34 cellular contexts compared by ENCODE assay signal in the genomic region with DNA sequence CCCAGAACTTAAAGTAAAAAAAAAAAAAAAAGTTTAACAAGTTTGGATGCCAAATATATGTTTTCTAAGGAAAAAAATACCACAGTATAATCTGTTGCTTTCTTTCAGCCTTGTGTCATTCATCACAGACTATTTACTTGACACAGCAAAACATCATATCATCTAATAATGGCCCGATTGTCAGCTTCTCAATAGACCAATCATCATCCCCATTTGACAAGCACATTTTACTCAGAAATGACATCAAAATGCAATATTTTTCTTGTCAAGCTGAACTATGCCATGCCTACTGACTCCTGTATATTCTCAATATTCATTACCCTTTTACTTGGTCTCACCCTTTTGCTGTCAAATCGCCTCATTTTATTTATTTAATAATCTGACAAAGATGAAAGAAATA.
"Had no signal": no experiment of that assay in that cellular context is flagged by ENCODE, and none has a peak within 500 bp of the region (broad histone marks: within the 10 kb centered on the region; RNA-seq: fewer than 3 reads in every experiment).

No MANE protein-coding gene starts in this region.

- H3K9me3 ChIP-seq: MG63 had no signal

- DNase-seq: Karpas-422, Kasumi-1, MG63, MM.1S, MV-4-11, NCI-H1048, NCI-H1092, NCI-H1092 treated with DMSO at 0.1 percent for 48 hours, NCI-H1105, NCI-H1105 treated with DMSO at 0.1 percent for 48 hours, NCI-H1417, NCI-H1417 treated with DMSO at 0.1 percent for 48 hours, NCI-H1436, NCI-H1436 treated with DMSO at 0.1 percent for 48 hours, NCI-H146, NCI-H1694, NCI-H1694 treated with DMSO at 0.1 percent for 48 hours, NCI-H187, NCI-H187 treated with DMSO at 0.1 percent for 48 hours, NCI-H1930, NCI-H2029, NCI-H2029 treated with DMSO at 0.1 percent for 48 hours, NCI-H2081, NCI-H2081 treated with DMSO at 0.1 percent for 48 hours, NCI-H2107, NCI-H2171, NCI-H2171 treated with DMSO at 0.1 percent for 48 hours, NCI-H2227 treated with DMSO at 0.1 percent for 48 hours, NCI-H226, NCI-H345, NCI-H446, NCI-H446 treated with DMSO at 0.1 percent for 48 hours, NCI-H510A had no signal

- H3K4me2 ChIP-seq: KMS-11 had no signal

- H3K4me3 ChIP-seq: MG63 had no signal

- H3K9ac ChIP-seq: KMS-11 had no signal

- H3K27ac ChIP-seq: KMS-11 had no signal

- H3K27me3 ChIP-seq: MG63 had no signal

- H3K36me3 ChIP-seq: MG63 had no signal
